24 cellular contexts compared by ENCODE assay signal in genomic region chr6:126064994-126065401, GRCh38.
DNase-seq lines count a peak whose midpoint lies in the region; ATAC-seq and TF ChIP-seq lines count a peak whose summit lies in the region.
"Had no signal": no experiment of that assay in that cellular context is flagged by ENCODE, and none has a peak within 500 bp of the region (broad histone marks: within the 10 kb centered on the region; RNA-seq: fewer than 3 reads in every experiment).

No MANE protein-coding gene starts in this region.

- H3K27me3 ChIP-seq in Caco-2 (replicated peaks; ENCODE audit: control insufficient read depth, insufficient read depth, low read length) (no peaks in the 10 kb centered on the region), endocrine pancreas (ENCODE audit: control insufficient read depth, insufficient read depth, low read length) (no peaks in the 10 kb centered on the region)
- H3K27me3 ChIP-seq: colonic mucosa, heart right ventricle, right atrium auricular region had no signal

- H3K4me3 Mint-ChIP-seq in Caco-2 (ENCODE audit: unreplicated experiment) (no peak overlapping the region), neural crest cell (no peak overlapping the region)
- H3K4me3 Mint-ChIP-seq: activated naive CD8-positive, alpha-beta T cell treated with anti-CD3 and anti-CD28 coated beads for 36 hours; brain; CD4-positive, CD25-positive, alpha-beta regulatory T cell had no signal

- TF ChIP-seq CTCF in Caco-2 (IDR thresholded peaks at IDR 0.05; ENCODE audit: insufficient read depth in 1 of 2, low read depth in 1 of 2, low read length in 1 of 2, severe bottlenecking in 1 of 2, unreplicated experiment in 1 of 2): no peak
- no peak for TF ChIP-seq CTCF in neural crest cell (conservative IDR thresholded peaks at IDR 0.05)
- TF ChIP-seq CTCF in GM10266 (IDR thresholded peaks at IDR 0.05; ENCODE audit: control insufficient read depth, insufficient read depth, low read depth, missing control alignments): no peak

- intact Hi-C loops in Caco-2 (cut with micrococcal nuclease; ENCODE audit: unreplicated experiment): no loop called here

- H3K9me3 ChIP-seq in Caco-2 (0 out of 2 replicates have a peak, but pooled peaks cover 3% of the 10 kb centered on the region), endocrine pancreas (ENCODE audit: control insufficient read depth, low read length) (no peaks in the 10 kb centered on the region)
- H3K9me3 ChIP-seq: colonic mucosa, right atrium auricular region had no signal

- H3K36me3 Mint-ChIP-seq in Caco-2 (ENCODE audit: insufficient read depth, unreplicated experiment) (peaks cover 21% of the 10 kb centered on the region), neural crest cell (ENCODE audit: low read depth) (peaks cover 33% of the 10 kb centered on the region)

- no peak overlapping the region for H3K4me3 ChIP-seq in Caco-2 (ENCODE audit: low read depth, low read length)
- H3K4me3 ChIP-seq in endocrine pancreas (ENCODE audit: control insufficient read depth, insufficient read depth, low read length): peak overlapping the region; percentile 23
- H3K4me3 ChIP-seq: colonic mucosa, heart right ventricle, right atrium auricular region, SK-N-MC had no signal

- H3K9ac ChIP-seq in endocrine pancreas (ENCODE audit: control insufficient read depth, insufficient read depth, low read length): no peak overlapping the region
- H3K9ac ChIP-seq: KMS-11 had no signal

- POLR2A ChIA-PET in Caco-2 (lab: Charles Lee): interaction anchor here (0.7 kb wide), 1 partner anchor 241 kb away, joined by 3 read pairs; no protein-coding TSS in a partner anchor

- CTCF ChIA-PET in Caco-2 (lab: Charles Lee): interaction anchor here (1.5 kb wide), 1 partner anchor 47 kb away, joined by 4 read pairs; no protein-coding TSS in a partner anchor

- no peaks in the 10 kb centered on the region for H3K9me3 Mint-ChIP-seq in Caco-2 (ENCODE audit: unreplicated experiment)
- peaks cover 6% of the 10 kb centered on the region for H3K9me3 Mint-ChIP-seq in neural crest cell
- H3K9me3 Mint-ChIP-seq: activated naive CD8-positive, alpha-beta T cell treated with anti-CD3 and anti-CD28 coated beads for 36 hours; activated T-helper 2 cell treated with anti-CD3 and anti-CD28 coated beads, Interferon-gamma antibody, Interleukin-2, Interleukin-4, amounts not matched to agents 10 μg/mL and 5 μg/mL and 100 μg/mL, durations not matched to agents 14 hours and 24 hours and 36 hours had no signal

- H3K27ac Mint-ChIP-seq in Caco-2 (ENCODE audit: unreplicated experiment) (peak overlapping the region; percentile 34), neural crest cell (ENCODE audit: unreplicated experiment) (peak overlapping the region; percentile 44)
- H3K27ac Mint-ChIP-seq: activated naive CD8-positive, alpha-beta T cell treated with anti-CD3 and anti-CD28 coated beads for 36 hours; activated T-helper 2 cell treated with anti-CD3 and anti-CD28 coated beads, Interferon-gamma antibody, Interleukin-2, Interleukin-4, amounts not matched to agents 10 μg/mL and 5 μg/mL and 100 μg/mL, durations not matched to agents 14 hours and 24 hours and 36 hours had no signal

- H3K27me3 Mint-ChIP-seq in Caco-2 (ENCODE audit: insufficient read depth, unreplicated experiment) (no peaks in the 10 kb centered on the region), neural crest cell (ENCODE audit: low read depth) (no peaks in the 10 kb centered on the region)
- H3K27me3 Mint-ChIP-seq: activated naive CD8-positive, alpha-beta T cell treated with anti-CD3 and anti-CD28 coated beads for 36 hours; brain; CD4-positive, CD25-positive, alpha-beta regulatory T cell had no signal

- no peak for DNase-seq in Caco-2
- DNase-seq in NCI-H69 (lab: John Stamatoyannopoulos, UW): peak; percentile 86
- DNase-seq in neural crest cell (ENCODE audit: low read depth, low spot score): no peak
- no peak for DNase-seq in GM10266 (ENCODE audit: extremely low spot score)
- DNase-seq in caudate nucleus (lab: John Stamatoyannopoulos, UW): no peak
- DNase-seq in retina: no peak
- DNase-seq: activated CD4-positive, alpha-beta T cell treated with anti-CD3 and anti-CD28 coated beads for 4 hours; activated naive CD8-positive, alpha-beta T cell treated with anti-CD3 and anti-CD28 coated beads for 36 hours; CD4-positive, CD25-positive, alpha-beta regulatory T cell; colonic mucosa; heart right ventricle; MV-4-11; NCI-H187 treated with DMSO at 0.1 percent for 48 hours; NK-92 treated with Interleukin-12 subunit alpha and Interleukin-12 subunit beta, amount 100 ng/mL, for 24 hours; occipital lobe; T1000 had no signal

- no TSS peak for BruUV-seq in Caco-2 (replicated peaks; lab: Mats Ljungman, UMichigan)

- H3K27ac ChIP-seq in caudate nucleus (ENCODE audit: low read depth, low read length): no peak overlapping the region
- H3K27ac ChIP-seq: colonic mucosa, heart right ventricle, KMS-11, right atrium auricular region, SK-N-MC had no signal

- peaks cover 21% of the 10 kb centered on the region for H3K4me1 ChIP-seq in Caco-2
- peaks cover 29% of the 10 kb centered on the region for H3K4me1 ChIP-seq in endocrine pancreas (ENCODE audit: control insufficient read depth, insufficient read depth, low read length)
- H3K4me1 ChIP-seq: colonic mucosa, heart right ventricle, right atrium auricular region had no signal

- H3K4me1 Mint-ChIP-seq in Caco-2 (ENCODE audit: low read depth, unreplicated experiment): peaks cover 23% of the 10 kb centered on the region
- peaks cover 5% of the 10 kb centered on the region for H3K4me1 Mint-ChIP-seq in neural crest cell
- H3K4me1 Mint-ChIP-seq: activated naive CD8-positive, alpha-beta T cell treated with anti-CD3 and anti-CD28 coated beads for 36 hours; CD4-positive, CD25-positive, alpha-beta regulatory T cell had no signal

- ATAC-seq in GM18517 (IDR thresholded peaks at IDR 0.05; ENCODE audit: unreplicated experiment): no peak
- ATAC-seq: heart right ventricle, left lobe of liver had no signal

- H3K36me3 ChIP-seq in Caco-2 (ENCODE audit: control insufficient read depth, insufficient read depth, low read length) (no peaks in the 10 kb centered on the region), endocrine pancreas (ENCODE audit: control insufficient read depth, insufficient read depth, low read length) (no peaks in the 10 kb centered on the region)
- H3K36me3 ChIP-seq: colonic mucosa, right atrium auricular region had no signal
